In genomic region chr15:68763063-68763462, GRCh38 we compare ENCODE assay signal across 3 cellular contexts.
TF ChIP-seq lines count a peak whose summit lies in the region.

No MANE protein-coding gene starts in this region.

TF ChIP-seq in GM23338, 12 proteins besides CTCF, POLR2A, EP300 and RAD21 (continues in another document):
- TF ChIP-seq EZH2 (IDR thresholded peaks at IDR 0.05; ENCODE audit: low read depth, unreplicated experiment) (no peak), REST (IDR thresholded peaks at IDR 0.05; ENCODE audit: unreplicated experiment) (no peak), NANOG (IDR thresholded peaks at IDR 0.05; ENCODE audit: borderline replicate concordance) (no peak), ZNF331 (CRISPR knock-in tag; IDR thresholded peaks at IDR 0.05; ENCODE audit: low read depth) (no peak), POLR2AphosphoS5 (IDR thresholded peaks at IDR 0.05; ENCODE audit: low read depth) (no peak), ETS1 (IDR thresholded peaks at IDR 0.05) (no peak)

TF ChIP-seq in HEK293, 187 proteins besides CTCF, POLR2A, EP300 and RAD21:
- TF ChIP-seq KLF1 (tag by site-specific recombination; IDR thresholded peaks at IDR 0.05), result 0 out of 2 replicates have a peak, but pooled peaks have one; percentile 15
- peak; percentile 62 for TF ChIP-seq SCRT2 (tag by site-specific recombination; IDR thresholded peaks at IDR 0.05)
- peak; percentile 23; the same call in 1 of the 2 replicates for TF ChIP-seq GLIS1 (tag by site-specific recombination; IDR thresholded peaks at IDR 0.05)
- no peak for TF ChIP-seq ZNF2 (tag by site-specific recombination; IDR thresholded peaks at IDR 0.05)
- TF ChIP-seq ZNF48 (tag by site-specific recombination; IDR thresholded peaks at IDR 0.05), result no peak
- TF ChIP-seq PRDM4 (tag by site-specific recombination; IDR thresholded peaks at IDR 0.05), result no peak
- TF ChIP-seq ZNF121 (tag by site-specific recombination; IDR thresholded peaks at IDR 0.05), result no peak
- no peak for TF ChIP-seq ZNF391 (tag by site-specific recombination; IDR thresholded peaks at IDR 0.05; ENCODE audit: borderline replicate concordance, low read depth)

TF ChIP-seq in H1, 55 proteins besides CTCF, POLR2A, EP300 and RAD21:
- TF ChIP-seq MAX (IDR thresholded peaks at IDR 0.05) (no peak), CREB1 (IDR thresholded peaks at IDR 0.05) (no peak)
TF ChIP-seq in H1: peak in this region for 0.
